In the genomic region with DNA sequence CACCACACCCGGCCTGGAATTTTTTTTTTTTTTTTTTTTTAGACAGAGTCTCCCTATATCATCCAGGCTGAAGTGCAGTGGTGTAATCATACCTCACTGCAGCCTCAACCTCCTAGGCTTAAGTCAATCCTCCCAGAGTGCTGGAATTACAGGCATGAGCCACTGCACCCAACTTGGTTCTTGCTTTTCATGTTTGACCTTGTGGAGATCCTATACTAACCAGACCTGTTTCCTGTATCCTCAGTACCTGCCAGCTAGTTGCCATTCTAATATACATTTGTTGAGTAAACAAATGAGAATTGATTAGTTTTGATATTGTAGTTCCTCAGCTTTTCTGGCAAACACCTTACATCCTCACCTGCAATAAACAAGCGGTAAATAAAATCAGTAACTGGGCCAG, we compare ENCODE assay signal across 17 cellular contexts.
"Had no signal": no experiment of that assay in that cellular context is flagged by ENCODE, and none has a peak within 500 bp of the region (broad histone marks: within the 10 kb centered on the region; RNA-seq: fewer than 3 reads in every experiment).

No MANE protein-coding gene starts in this region.

- H3K9me3 ChIP-seq: body of pancreas, colonic mucosa, left ventricle myocardium inferior, mucosa of descending colon, transverse colon had no signal

- H3K36me3 ChIP-seq: colonic mucosa, left ventricle myocardium inferior, transverse colon had no signal

- H3K4me1 ChIP-seq: colonic mucosa had no signal

- H3K27ac ChIP-seq: body of pancreas, colonic mucosa, left ventricle myocardium inferior, transverse colon had no signal

- DNase-seq: activated CD4-positive, alpha-beta T cell treated with anti-CD3 and anti-CD28 coated beads, Interleukin-2, amount 10 ng/mL, durations not matched to agents 7 days and 5 days; activated CD8-positive, alpha-beta memory T cell treated with anti-CD3 and anti-CD28 coated beads for 24 hours; activated gamma-delta T cell treated with Interleukin-2 at 50 U/mL for 16 hours; amygdala; body of pancreas; central memory CD4-positive, alpha-beta T cell; colonic mucosa; foreskin fibroblast; hypothalamus; left ventricle myocardium inferior; mucosa of descending colon; naive thymus-derived CD8-positive, alpha-beta T cell; nucleus accumbens; stimulated activated CD4-positive, alpha-beta T cell treated with anti-CD3 and anti-CD28 coated beads, Interleukin-4, amount 100 ng/mL, for 24 hours; stimulated activated naive CD4-positive, alpha-beta T cell; transverse colon had no signal

- ATAC-seq: body of pancreas; mucosa of descending colon; naive thymus-derived CD8-positive, alpha-beta T cell had no signal

- FAIRE-seq: endometrium had no signal

- H3K4me3 ChIP-seq: body of pancreas, colonic mucosa, left ventricle myocardium inferior, mucosa of descending colon, transverse colon had no signal

- H3K27me3 ChIP-seq: body of pancreas, colonic mucosa, transverse colon had no signal
